In the genomic region with DNA sequence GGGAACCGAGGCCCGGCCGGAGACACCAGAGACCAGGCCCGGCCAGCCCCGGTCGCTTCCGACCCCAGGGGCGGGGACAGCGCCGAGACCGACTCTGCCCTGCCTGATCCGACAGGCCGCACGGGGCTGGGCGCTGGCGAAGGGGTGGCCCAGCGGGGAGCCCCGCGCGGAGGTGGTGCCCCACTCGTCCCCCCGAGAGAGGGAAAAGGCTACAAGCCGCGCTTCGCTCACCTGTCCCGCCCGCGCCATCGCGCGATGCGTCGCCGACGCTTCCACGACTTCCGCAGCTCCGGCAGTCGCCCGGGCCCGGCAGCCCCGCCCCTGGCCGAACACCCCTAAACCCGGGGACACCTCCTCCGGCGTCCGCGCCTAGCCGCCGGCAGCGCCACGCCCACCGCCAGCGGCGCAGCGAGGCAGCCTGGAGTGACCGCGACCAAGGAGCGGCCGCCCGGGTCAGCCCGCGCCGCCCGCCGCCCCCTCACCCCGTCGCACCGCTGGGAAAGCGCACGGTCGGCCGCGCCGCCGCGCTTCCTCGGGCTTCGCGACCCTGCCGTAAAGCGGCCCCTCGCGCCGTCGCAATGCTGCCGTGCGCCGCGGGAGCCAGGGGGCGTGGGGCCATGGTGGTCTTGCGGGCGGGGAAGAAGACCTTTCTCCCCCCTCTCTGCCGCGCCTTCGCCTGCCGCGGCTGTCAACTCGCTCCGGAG, we compare ENCODE assay signal across 8 cellular contexts. TPM values are rescaled to one million over a fixed set of nuclear protein-coding genes. Genes with fewer than 3 reads are reported as not detected.
A peak's percentile ranks its signal among the peaks of the same experiment; 100 is the strongest.
DNase-seq lines count a peak whose midpoint lies in the region; ATAC-seq, FAIRE-seq and TF ChIP-seq lines count a peak whose summit lies in the region.

A gene with protein sequence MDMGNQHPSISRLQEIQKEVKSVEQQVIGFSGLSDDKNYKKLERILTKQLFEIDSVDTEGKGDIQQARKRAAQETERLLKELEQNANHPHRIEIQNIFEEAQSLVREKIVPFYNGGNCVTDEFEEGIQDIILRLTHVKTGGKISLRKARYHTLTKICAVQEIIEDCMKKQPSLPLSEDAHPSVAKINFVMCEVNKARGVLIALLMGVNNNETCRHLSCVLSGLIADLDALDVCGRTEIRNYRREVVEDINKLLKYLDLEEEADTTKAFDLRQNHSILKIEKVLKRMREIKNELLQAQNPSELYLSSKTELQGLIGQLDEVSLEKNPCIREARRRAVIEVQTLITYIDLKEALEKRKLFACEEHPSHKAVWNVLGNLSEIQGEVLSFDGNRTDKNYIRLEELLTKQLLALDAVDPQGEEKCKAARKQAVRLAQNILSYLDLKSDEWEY (minus strand): TSS at position 273 of the 704 bp plus-strand sequence. CDS start 1,493 bp downstream, outside the sequence.
A gene with protein sequence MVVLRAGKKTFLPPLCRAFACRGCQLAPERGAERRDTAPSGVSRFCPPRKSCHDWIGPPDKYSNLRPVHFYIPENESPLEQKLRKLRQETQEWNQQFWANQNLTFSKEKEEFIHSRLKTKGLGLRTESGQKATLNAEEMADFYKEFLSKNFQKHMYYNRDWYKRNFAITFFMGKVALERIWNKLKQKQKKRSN (plus strand): TSS at position 576 of the 704 bp plus-strand sequence. CDS start 42 bp downstream, at position 618.

- CTCF ChIA-PET in A549 (lab: Yijun Ruan, JAX), result interaction anchor here (0.6 to 9.1 kb wide), 7 partner anchors 10 to 885 kb away, joined by 3 to 100 read pairs (median 3); no protein-coding TSS in a partner anchor
- CTCF ChIA-PET in activated B cell treated with CpG ODN at 0.5 μM for 24 hours (lab: Charles Lee), result interaction anchor here (0.6 to 1.1 kb wide), 2 partner anchors 9 to 868 kb away, joined by 3 to 4 read pairs; no protein-coding TSS in a partner anchor

- H3K27ac Mint-ChIP-seq in activated B cell treated with CpG ODN at 0.5 μM for 24 hours, result peak within 1 kb of the TSS; percentile 79

- H3K9me3 ChIP-seq in A549 (no peaks in the 10 kb centered on the region), spleen (no peaks in the 10 kb centered on the region)

- DNase-seq in A549 (ENCODE audit: low read depth in 1 of 2, low spot score in 1 of 2), result peak; percentile 84 to 89
- DNase-seq in NCI-H2227 (lab: John Stamatoyannopoulos, UW; ENCODE audit: unreplicated experiment), result peak; percentile 95
- DNase-seq in activated B cell treated with CpG ODN at 0.5 μM for 24 hours, result peak; percentile 89
- DNase-seq in bronchial epithelial cell (ENCODE audit: low read depth), result peak; percentile 60
- peak; percentile 71 for DNase-seq in inferior parietal cortex (ENCODE audit: extremely low spot score)
- DNase-seq in spleen, result peak; percentile 98

- no peaks in the 10 kb centered on the region for H3K9me3 Mint-ChIP-seq in activated B cell treated with CpG ODN at 0.5 μM for 24 hours

- TF ChIP-seq CTCF in A549 (IDR thresholded peaks at IDR 0.05) (no peak), activated B cell treated with CpG ODN at 0.5 μM for 24 hours (IDR thresholded peaks at IDR 0.05) (no peak), bronchial epithelial cell (IDR thresholded peaks at IDR 0.05; ENCODE audit: insufficient read depth, low read length, severe bottlenecking) (no peak), spleen (IDR thresholded peaks at IDR 0.05 in 8 of 11, conservative IDR thresholded peaks at IDR 0.05 in 3 of 11) (peak in 2 of 11 experiments; percentile 13 to 25)

- peaks cover 41% of the 10 kb centered on the region for H3K36me3 Mint-ChIP-seq in activated B cell treated with CpG ODN at 0.5 μM for 24 hours (ENCODE audit: low read depth)

- POLR2A ChIA-PET in A549 (lab: Yijun Ruan, JAX), result interaction anchor here (0.8 to 2.0 kb wide), 2 partner anchors 10 to 34 kb away, joined by 3 to 10 read pairs; no protein-coding TSS in a partner anchor
- POLR2A ChIA-PET in activated B cell treated with CpG ODN at 0.5 μM for 24 hours (lab: Charles Lee), result interaction anchor here (0.7 to 2.1 kb wide), 8 partner anchors 33 to 228 kb away, joined by 3 to 15 read pairs (median 4); a partner anchor contains a TSS

- ATAC-seq in A549 (peak; percentile 88 to 89), GM18858 (IDR thresholded peaks at IDR 0.05; ENCODE audit: unreplicated experiment) (peak; percentile 46), HG03066 (IDR thresholded peaks at IDR 0.05; ENCODE audit: low read depth, unreplicated experiment) (peak; percentile 72), activated B cell treated with CpG ODN at 0.5 μM for 24 hours (ENCODE audit: low read depth) (peak; percentile 79)

- 0% methylated on average over 16 of the region's 100 CpGs for WGBS in A549 (ENCODE audit: missing lambda C conversion rate)
- 0 to 1% (median 0%) methylated on average over 54 to 100 of the region's 100 CpGs for WGBS in spleen, 5 donors

- TF ChIP-seq EP300 in A549 (IDR thresholded peaks at IDR 0.05), result no peak

- peak; percentile 71 for TF ChIP-seq POLR2A in A549 (IDR thresholded peaks at IDR 0.05; ENCODE audit: low read length)
- peak in 1 of 3 donors; percentile 25 for TF ChIP-seq POLR2A in spleen (IDR thresholded peaks at IDR 0.05)

- H3K27me3 Mint-ChIP-seq in activated B cell treated with CpG ODN at 0.5 μM for 24 hours, result no peaks in the 10 kb centered on the region

- peaks cover 51% of the 10 kb centered on the region for H3K4me1 Mint-ChIP-seq in activated B cell treated with CpG ODN at 0.5 μM for 24 hours

- H3K27ac ChIP-seq in A549 (peak within 1 kb of the TSS; percentile 95 to 98), spleen (peak within 1 kb of the TSS; percentile 95 to 99 (median 98))

- intact Hi-C loops in activated B cell treated with CpG ODN at 0.5 μM for 24 hours (cut with micrococcal nuclease) (loop anchor here (1.0 to 10.0 kb wide), 6 partner anchors 35 to 282 kb away; a partner anchor contains a TSS), spleen (cut with DNase I; ENCODE audit: low total_unique reads) (no loop called here)

- peak within 1 kb of the TSS; percentile 98 for H3K4me2 ChIP-seq in A549

- FAIRE-seq in A549 (lab: Jason Lieb, UNC), result no peak
- no peak for FAIRE-seq in bronchial epithelial cell (lab: Jason Lieb, UNC)

- peaks cover 37% of the 10 kb centered on the region for H3K4me1 ChIP-seq in A549
- peaks cover 35 to 91% (median 78%) of the 10 kb centered on the region in 6 donors for H3K4me1 ChIP-seq in spleen

- H3K36me3 ChIP-seq in bronchial epithelial cell (ENCODE audit: control insufficient read depth, insufficient read depth, low read length), result peaks cover 8% of the 10 kb centered on the region
- H3K36me3 ChIP-seq in spleen, result peaks cover 0 to 48% (median 17%) of the 10 kb centered on the region in 6 donors

- TF ChIP-seq RAD21 in A549 (conservative IDR thresholded peaks at IDR 0.05 in 1 of 2, IDR thresholded peaks at IDR 0.05 in 1 of 2), result no peak

- H3K4me3 ChIP-seq in A549 (peak within 1 kb of the TSS; percentile 99), bronchial epithelial cell (ENCODE audit: low read depth, low read length) (peak within 1 kb of the TSS; percentile 92), spleen (peak within 1 kb of the TSS; percentile 69 to 100 (median 97))

- no peaks in the 10 kb centered on the region for H3K27me3 ChIP-seq in bronchial epithelial cell (ENCODE audit: control insufficient read depth, insufficient read depth, low read length)
- H3K27me3 ChIP-seq in spleen (replicated peaks in 1 of 7), result no peaks in the 10 kb centered on the region

- H3K4me3 Mint-ChIP-seq in activated B cell treated with CpG ODN at 0.5 μM for 24 hours, result peak within 1 kb of the TSS; percentile 89

TF ChIP-seq in A549, 52 proteins besides CTCF, POLR2A, EP300 and RAD21 (continues in another document):
- TF ChIP-seq JUN (IDR thresholded peaks at IDR 0.05) (peak; percentile 58 to 92; a peak in 4 of 5 replicates), MAZ (IDR thresholded peaks at IDR 0.05; ENCODE audit: borderline replicate concordance, low read depth, low read length) (0 out of 2 replicates have a peak, but pooled peaks have one; percentile 51), KDM5A (IDR thresholded peaks at IDR 0.05) (peak; percentile 75), EHF (CRISPR knock-in tag; IDR thresholded peaks at IDR 0.05) (no peak)

RNA-seq across cellular contexts. Expression of the first gene that starts in this region (rescaled TPM):
- 20.4 and 20.8 TPM in 2 replicates for polyA plus RNA-seq in A549 (2011; rRNA removed)
- 4.7 and 5.6 TPM in 2 replicates for polyA plus RNA-seq in A549 (2012; cell fraction: cytosol; rRNA removed)
- polyA plus RNA-seq in A549 (2012; cell fraction: nucleus; rRNA removed), result 2.6 and 4.8 TPM in 2 replicates
- polyA plus RNA-seq in A549 (2017; fragmentation: RNase III; extraction: RNeasy Plus Mini Kit Qiagen cat#74134 plus additional on column Dnase treatment), result 23.8 to 25.4 TPM (median 24.8 TPM) in 3 replicates
- polyA minus RNA-seq in A549 (2011; rRNA and poly(A)+ RNA removed), result 16.9 and 19.1 TPM in 2 replicates
- total RNA-seq in activated B cell treated with CpG ODN at 0.5 μM for 24 hours, result 26.9 and 28.8 TPM in 2 replicates
- total RNA-seq in bronchial epithelial cell, result 41.5 and 42.9 TPM in 2 replicates
- 10 to 100 TPM; 29.2 to 42.5 (median 32.5) TPM for total RNA-seq in spleen
- 10 to 100 TPM in 1 of 3 donors, 1 to 10 TPM in 2; 9.3 to 16.0 (median 9.9) TPM for polyA plus RNA-seq in spleen

RNA-seq across cellular contexts. Expression of the second gene that starts in this region (rescaled TPM):
- polyA plus RNA-seq in A549 (2011; rRNA removed) (23.2 and 29.8 TPM in 2 replicates), A549 (2017; fragmentation: RNase III; extraction: RNeasy Plus Mini Kit Qiagen cat#74134 plus additional on column Dnase treatment) (32.1 to 38.2 TPM (median 34.9 TPM) in 3 replicates), spleen (10 to 100 TPM; 34.1 to 39.5 (median 38.9) TPM)
- 11.0 and 14.3 TPM in 2 replicates for polyA plus RNA-seq in A549 (2012; cell fraction: cytosol; rRNA removed)
- 5.5 and 5.6 TPM in 2 replicates for polyA plus RNA-seq in A549 (2012; cell fraction: nucleus; rRNA removed)
- 3.6 and 4.1 TPM in 2 replicates for polyA minus RNA-seq in A549 (2011; rRNA and poly(A)+ RNA removed)
- total RNA-seq in activated B cell treated with CpG ODN at 0.5 μM for 24 hours (28.4 and 28.8 TPM in 2 replicates), bronchial epithelial cell (17.4 and 23.9 TPM in 2 replicates), spleen (10 to 100 TPM; 15.2 to 26.0 (median 20.4) TPM)

Comparison
In these comparisons a context has a peak if more than half of its experiments do, and no peak if none do; other contexts are left out.
1. Peak in every context shown above with its lines: DNase-seq, ATAC-seq, H3K4me3 ChIP-seq and H3K27ac ChIP-seq.